In genomic region chr15:78037328-78037727, GRCh38 we compare ENCODE assay signal across 22 cellular contexts. TPM values are rescaled to one million over a fixed set of nuclear protein-coding genes. Genes with fewer than 3 reads are reported as not detected.
A peak's percentile ranks its signal among the peaks of the same experiment; 100 is the strongest.
DNase-seq lines count a peak whose midpoint lies in the region; ATAC-seq and TF ChIP-seq lines count a peak whose summit lies in the region.
"Had no signal": no experiment of that assay in that cellular context is flagged by ENCODE, and none has a peak within 500 bp of the region (broad histone marks: within the 10 kb centered on the region; RNA-seq: fewer than 3 reads in every experiment).

No MANE protein-coding gene starts in this region.

- peaks cover 62% of the 10 kb centered on the region for H3K36me3 Mint-ChIP-seq in T-helper 2 cell treated with Interferon-gamma antibody and Interleukin-4, amounts not matched to agents 5 μg/mL and 100 μg/mL, for 36 hours (ENCODE audit: low read depth)
- H3K36me3 Mint-ChIP-seq in CD4-positive, alpha-beta memory T cell: peaks cover 16 to 26% of the 10 kb centered on the region in 2 donors
- peaks cover 32% of the 10 kb centered on the region for H3K36me3 Mint-ChIP-seq in activated naive CD8-positive, alpha-beta T cell treated with anti-CD3 and anti-CD28 coated beads, Interleukin-2, amount 10 ng/mL, durations not matched to agents 7 days and 5 days

- no peaks in the 10 kb centered on the region for H3K9me2 ChIP-seq in Karpas-422 (replicated peaks; ENCODE audit: insufficient read depth, low read length)

- H3K36me3 ChIP-seq in CD4-positive, alpha-beta memory T cell (ENCODE audit: insufficient read depth, low read length): no peaks in the 10 kb centered on the region
- H3K36me3 ChIP-seq in neutrophil: no peaks in the 10 kb centered on the region
- no peaks in the 10 kb centered on the region for H3K36me3 ChIP-seq in Karpas-422 (ENCODE audit: insufficient read depth, low read length)
- H3K36me3 ChIP-seq: right lobe of liver, thoracic aorta had no signal

- H3K4me2 ChIP-seq in Karpas-422 (ENCODE audit: low read depth, low read length, poor library complexity, severe bottlenecking): no peak overlapping the region

- peaks cover 81% of the 10 kb centered on the region for H3K4me1 Mint-ChIP-seq in T-helper 2 cell treated with Interferon-gamma antibody and Interleukin-4, amounts not matched to agents 5 μg/mL and 100 μg/mL, for 36 hours (ENCODE audit: low read depth)
- H3K4me1 Mint-ChIP-seq in CD4-positive, alpha-beta memory T cell: peaks cover 75 to 98% (median 88%) of the 10 kb centered on the region in 4 donors
- peaks cover 84% of the 10 kb centered on the region for H3K4me1 Mint-ChIP-seq in activated naive CD8-positive, alpha-beta T cell treated with anti-CD3 and anti-CD28 coated beads, Interleukin-2, amount 10 ng/mL, durations not matched to agents 7 days and 5 days

- H2AFZ ChIP-seq in Karpas-422 (ENCODE audit: low read length): no peak overlapping the region

- TF ChIP-seq CTCF in neutrophil (IDR thresholded peaks at IDR 0.05): no peak

- ATAC-seq in activated naive CD8-positive, alpha-beta T cell treated with anti-CD3 and anti-CD28 coated beads, Interleukin-2, amount 10 ng/mL, durations not matched to agents 7 days and 5 days (ENCODE audit: low read depth): no peak
- no peak for ATAC-seq in HG03565 (IDR thresholded peaks at IDR 0.05; ENCODE audit: unreplicated experiment)
- ATAC-seq: body of pancreas, esophagus mucosa, HCT116, right lobe of liver had no signal

- CTCF ChIA-PET in CD4-positive, alpha-beta memory T cell (lab: Charles Lee; ENCODE audit: partially characterized antibody): interaction anchor here (0.9 to 4.8 kb wide), 6 partner anchors 19 to 72 kb away, joined by 3 to 45 read pairs (median 4); no protein-coding TSS in a partner anchor

- no peaks in the 10 kb centered on the region for H3K9me3 ChIP-seq in CD4-positive, alpha-beta memory T cell (ENCODE audit: control insufficient read depth in 1 of 2, low read length in 2 of 2)
- no peaks in the 10 kb centered on the region for H3K9me3 ChIP-seq in neutrophil
- no peaks in the 10 kb centered on the region for H3K9me3 ChIP-seq in Karpas-422 (ENCODE audit: low read length)
- H3K9me3 ChIP-seq: body of pancreas, right lobe of liver, thoracic aorta had no signal

- peak overlapping the region; percentile 94 for H3K27ac Mint-ChIP-seq in T-helper 2 cell treated with Interferon-gamma antibody and Interleukin-4, amounts not matched to agents 5 μg/mL and 100 μg/mL, for 36 hours
- peak overlapping the region; percentile 87 to 99 (median 94) for H3K27ac Mint-ChIP-seq in CD4-positive, alpha-beta memory T cell
- H3K27ac Mint-ChIP-seq in activated naive CD8-positive, alpha-beta T cell treated with anti-CD3 and anti-CD28 coated beads, Interleukin-2, amount 10 ng/mL, durations not matched to agents 7 days and 5 days: peak overlapping the region; percentile 62
- H3K27ac Mint-ChIP-seq: memory B cell had no signal

- POLR2A ChIA-PET in CD4-positive, alpha-beta memory T cell (lab: Charles Lee; ENCODE audit: partially characterized antibody): interaction anchor here (1.3 to 32.5 kb wide), 3 partner anchors 16 to 36 kb away, joined by 6 to 984 read pairs (median 301); partner anchors contain the start of gene TBC1D2B
- POLR2A ChIA-PET in activated naive CD8-positive, alpha-beta T cell treated with anti-CD3 and anti-CD28 coated beads, Interleukin-2, amount 10 ng/mL, durations not matched to agents 7 days and 5 days (lab: Charles Lee): interaction anchor here (0.6 kb wide), 1 partner anchor 33 kb away, joined by 3 read pairs; no protein-coding TSS in a partner anchor

- intact Hi-C loops in CD4-positive, alpha-beta memory T cell (cut with micrococcal nuclease): no loop called here

- peak overlapping the region; percentile 69 for H3K27ac ChIP-seq in CD4-positive, alpha-beta memory T cell (ENCODE audit: low read depth, low read length)
- H3K27ac ChIP-seq in neutrophil: peak overlapping the region; percentile 83
- H3K27ac ChIP-seq in Karpas-422 (ENCODE audit: low read length): no peak overlapping the region
- H3K27ac ChIP-seq: C4-2B had no signal

- DNase-seq in T-helper 2 cell treated with Interferon-gamma antibody and Interleukin-4, amounts not matched to agents 5 μg/mL and 100 μg/mL, for 36 hours (ENCODE audit: low spot score): no peak
- DNase-seq in T-helper 2 cell (no peak), NCI-H2171 (lab: John Stamatoyannopoulos, UW) (no peak), Karpas-422 (no peak)
- no peak for DNase-seq in CD4-positive, alpha-beta memory T cell
- no peak for DNase-seq in activated naive CD8-positive, alpha-beta T cell treated with anti-CD3 and anti-CD28 coated beads, Interleukin-2, amount 10 ng/mL, durations not matched to agents 7 days and 5 days
- DNase-seq: 8988T; activated CD4-positive, alpha-beta T cell treated with anti-CD3 and anti-CD28 coated beads for 48 hours; body of pancreas; NCI-H1436; right lobe of liver; stimulated activated CD4-positive, alpha-beta T cell treated with anti-CD3 and anti-CD28 coated beads, Interleukin-2, amount 100 ng/mL, for 24 hours had no signal

- peak overlapping the region; percentile 12 for H3K4me3 Mint-ChIP-seq in T-helper 2 cell treated with Interferon-gamma antibody and Interleukin-4, amounts not matched to agents 5 μg/mL and 100 μg/mL, for 36 hours
- H3K4me3 Mint-ChIP-seq in CD4-positive, alpha-beta memory T cell: peak overlapping the region; percentile 1 to 89 (median 56)
- peak overlapping the region; percentile 1 for H3K4me3 Mint-ChIP-seq in activated naive CD8-positive, alpha-beta T cell treated with anti-CD3 and anti-CD28 coated beads, Interleukin-2, amount 10 ng/mL, durations not matched to agents 7 days and 5 days
- H3K4me3 Mint-ChIP-seq: memory B cell had no signal

- no peaks in the 10 kb centered on the region for H3K9me3 Mint-ChIP-seq in T-helper 2 cell treated with Interferon-gamma antibody and Interleukin-4, amounts not matched to agents 5 μg/mL and 100 μg/mL, for 36 hours
- H3K9me3 Mint-ChIP-seq in CD4-positive, alpha-beta memory T cell: no peaks in the 10 kb centered on the region
- H3K9me3 Mint-ChIP-seq in activated naive CD8-positive, alpha-beta T cell treated with anti-CD3 and anti-CD28 coated beads, Interleukin-2, amount 10 ng/mL, durations not matched to agents 7 days and 5 days: no peaks in the 10 kb centered on the region
- H3K9me3 Mint-ChIP-seq: memory B cell had no signal

- no peak overlapping the region for H3K4me3 ChIP-seq in CD4-positive, alpha-beta memory T cell (ENCODE audit: low read length in 2 of 2)
- H3K4me3 ChIP-seq in neutrophil (ENCODE audit: low read depth in 1 of 2, low read length in 1 of 2): peak overlapping the region in 1 of 2 experiments; percentile 27
- no peak overlapping the region for H3K4me3 ChIP-seq in Karpas-422 (ENCODE audit: low read length)
- H3K4me3 ChIP-seq: body of pancreas, right lobe of liver, thoracic aorta had no signal

- no peaks in the 10 kb centered on the region for H4K20me1 ChIP-seq in Karpas-422 (ENCODE audit: insufficient read depth, low read depth, low read length)

- peaks cover 100% of the 10 kb centered on the region for H3K4me1 ChIP-seq in CD4-positive, alpha-beta memory T cell (ENCODE audit: insufficient read depth, low read length)
- H3K4me1 ChIP-seq in neutrophil (ENCODE audit: control insufficient read depth in 1 of 2, insufficient read depth in 1 of 2, low read depth in 1 of 2, low read length in 1 of 2): peaks cover 90 to 95% of the 10 kb centered on the region in 2 experiments
- H3K4me1 ChIP-seq in Karpas-422 (ENCODE audit: low read length): peaks cover 34% of the 10 kb centered on the region

- no peaks in the 10 kb centered on the region for H3K27me3 Mint-ChIP-seq in T-helper 2 cell treated with Interferon-gamma antibody and Interleukin-4, amounts not matched to agents 5 μg/mL and 100 μg/mL, for 36 hours (ENCODE audit: low read depth)
- H3K27me3 Mint-ChIP-seq in CD4-positive, alpha-beta memory T cell: no peaks in the 10 kb centered on the region
- H3K27me3 Mint-ChIP-seq in activated naive CD8-positive, alpha-beta T cell treated with anti-CD3 and anti-CD28 coated beads, Interleukin-2, amount 10 ng/mL, durations not matched to agents 7 days and 5 days: no peaks in the 10 kb centered on the region
- H3K27me3 Mint-ChIP-seq: memory B cell had no signal

- H3K9ac ChIP-seq in Karpas-422 (ENCODE audit: low read length): no peak overlapping the region

- H3K27me3 ChIP-seq in CD4-positive, alpha-beta memory T cell (ENCODE audit: insufficient read depth, low read length): no peaks in the 10 kb centered on the region
- H3K27me3 ChIP-seq in neutrophil (no peaks in the 10 kb centered on the region), Karpas-422 (ENCODE audit: low read length) (no peaks in the 10 kb centered on the region)
- H3K27me3 ChIP-seq: body of pancreas, right lobe of liver had no signal

- H3K79me2 ChIP-seq in Karpas-422 (ENCODE audit: low read length): peaks cover 24% of the 10 kb centered on the region; the same call in 1 of the 2 replicates

RNA-seq across cellular contexts. Expression of gene TBC1D2B, which starts 40.2 kb away (rescaled TPM):
- 100 to 1,000 TPM in 1 of 2 experiments, 10 to 100 TPM in 1; 98.1 to 114 TPM for total RNA-seq in CD4-positive, alpha-beta memory T cell
- 10 to 100 TPM in 1 of 2 donors, 1 to 10 TPM in 1; 5.6 to 35.4 TPM for polyA plus RNA-seq in CD4-positive, alpha-beta memory T cell
- total RNA-seq in activated naive CD8-positive, alpha-beta T cell treated with anti-CD3 and anti-CD28 coated beads, Interleukin-2, amount 10 ng/mL, durations not matched to agents 7 days and 5 days: 100 to 1,000 TPM; 123 to 125 TPM
- total RNA-seq in Karpas-422 (2014; rRNA removed; shearing (Covaris generic); ENCODE audit: low replicate concordance): 20.1 and 38.9 TPM in 2 replicates

RNA-seq across cellular contexts. Expression of gene SH2D7, which starts 55.0 kb away (rescaled TPM):
- total RNA-seq in CD4-positive, alpha-beta memory T cell: not detected
- not detected for polyA plus RNA-seq in CD4-positive, alpha-beta memory T cell
- total RNA-seq in activated naive CD8-positive, alpha-beta T cell treated with anti-CD3 and anti-CD28 coated beads, Interleukin-2, amount 10 ng/mL, durations not matched to agents 7 days and 5 days: under 1 TPM in 1 of 2 experiments, not detected in 1; 0.11 TPM
- not detected in 2 replicates for total RNA-seq in Karpas-422 (2014; rRNA removed; shearing (Covaris generic); ENCODE audit: low replicate concordance)
- total RNA-seq: body of pancreas, Daoy, dermis blood vessel endothelial cell, esophagus mucosa, NCI-H460, right lobe of liver, thoracic aorta had no signal

Comparison
In these comparisons a context has a peak if more than half of its experiments do, and no peak if none do; other contexts are left out.
1. H3K4me3 Mint-ChIP-seq: peak in every context shown above with its lines; median percentile 56 in CD4-positive, alpha-beta memory T cell; 12 in T-helper 2 cell treated with Interferon-gamma antibody and Interleukin-4, amounts not matched to agents 5 μg/mL and 100 μg/mL, for 36 hours; 1 in activated naive CD8-positive, alpha-beta T cell treated with anti-CD3 and anti-CD28 coated beads, Interleukin-2, amount 10 ng/mL, durations not matched to agents 7 days and 5 days.